ENCODE assay signal across 8 cellular contexts in the genomic region with DNA sequence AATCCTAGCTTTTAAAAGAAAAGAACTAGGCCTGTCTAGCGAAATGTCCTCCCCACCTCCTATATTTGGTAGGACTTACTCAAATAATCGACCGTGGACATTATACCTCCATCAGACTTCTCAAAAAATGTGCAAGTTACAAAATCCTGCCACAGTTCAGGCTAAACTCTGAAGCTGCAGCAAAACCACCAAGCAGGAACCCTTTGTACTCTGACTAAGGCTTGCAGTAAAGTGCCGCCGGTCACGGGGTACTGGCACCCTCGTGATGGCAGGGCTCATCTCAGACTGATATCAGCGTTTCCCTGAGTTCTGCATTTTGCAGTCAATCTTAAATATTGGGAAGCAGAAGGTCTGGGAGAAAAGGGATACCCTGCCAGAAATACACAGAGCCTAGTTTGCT. TPM values are rescaled to one million over a fixed set of nuclear protein-coding genes. Genes with fewer than 3 reads are reported as not detected.
DNase-seq lines count a peak whose midpoint lies in the region; ATAC-seq and TF ChIP-seq lines count a peak whose summit lies in the region.

No MANE protein-coding gene starts in this region.

- H3K4me3 Mint-ChIP-seq in T-helper 2 cell treated with Interferon-gamma antibody and Interleukin-4, amounts not matched to agents 5 μg/mL and 100 μg/mL, for 36 hours: peak overlapping the region; percentile 44

- no peaks in the 10 kb centered on the region for H3K27me3 ChIP-seq in BLaER1 treated with 17β-estradiol and CSF1 and Interleukin-3, amounts not matched to agents 10 nM and 100 nM
- no peaks in the 10 kb centered on the region for H3K27me3 ChIP-seq in suprapubic skin

- 83% methylated on average over 8 of the region's 8 CpGs for WGBS in suprapubic skin

- TF ChIP-seq EP300 in suprapubic skin (IDR thresholded peaks at IDR 0.05): no peak

- H3K4me3 ChIP-seq in BLaER1 treated with 17β-estradiol and CSF1 and Interleukin-3, amounts not matched to agents 10 nM and 100 nM: peak overlapping the region in 3 of 10 experiments; percentile 54 to 60 (median 57); a peak in 6 of 20 replicates
- H3K4me3 ChIP-seq in mucosa of descending colon (no peak overlapping the region), suprapubic skin (peak overlapping the region; percentile 15)

- peak overlapping the region; percentile 19 to 88 (median 65); a peak in 18 of 22 replicates for H3K9ac ChIP-seq in BLaER1 treated with 17β-estradiol and CSF1 and Interleukin-3, amounts not matched to agents 10 nM and 100 nM

- no peaks in the 10 kb centered on the region; a peak in 1 of 22 replicates for H3K9me3 ChIP-seq in BLaER1 treated with 17β-estradiol and CSF1 and Interleukin-3, amounts not matched to agents 10 nM and 100 nM (replicated peaks in 1 of 11)
- H3K9me3 ChIP-seq in mucosa of descending colon: no peaks in the 10 kb centered on the region
- no peaks in the 10 kb centered on the region for H3K9me3 ChIP-seq in suprapubic skin

- H3K4me2 ChIP-seq in BLaER1 treated with 17β-estradiol and CSF1 and Interleukin-3, amounts not matched to agents 10 nM and 100 nM: peak overlapping the region; percentile 28 to 99 (median 67)

- peaks cover 25% of the 10 kb centered on the region for H3K36me3 Mint-ChIP-seq in T-helper 2 cell treated with Interferon-gamma antibody and Interleukin-4, amounts not matched to agents 5 μg/mL and 100 μg/mL, for 36 hours (ENCODE audit: low read depth)

- intact Hi-C loops in mucosa of descending colon (cut with DNase I, micrococcal nuclease): no loop called here

- H4K20me1 ChIP-seq in BLaER1 treated with 17β-estradiol and CSF1 and Interleukin-3, amounts not matched to agents 10 nM and 100 nM: peaks cover 0 to 41% (median 18%) of the 10 kb centered on the region in 11 experiments; a peak in 12 of 22 replicates

- H3K27ac Mint-ChIP-seq in T-helper 2 cell treated with Interferon-gamma antibody and Interleukin-4, amounts not matched to agents 5 μg/mL and 100 μg/mL, for 36 hours: no peak overlapping the region

- TF ChIP-seq CTCF in mucosa of descending colon (IDR thresholded peaks at IDR 0.05) (no peak), suprapubic skin (IDR thresholded peaks at IDR 0.05) (no peak)

- H3K27me3 Mint-ChIP-seq in T-helper 2 cell treated with Interferon-gamma antibody and Interleukin-4, amounts not matched to agents 5 μg/mL and 100 μg/mL, for 36 hours (ENCODE audit: low read depth): no peaks in the 10 kb centered on the region

- H3K9me3 Mint-ChIP-seq in T-helper 2 cell treated with Interferon-gamma antibody and Interleukin-4, amounts not matched to agents 5 μg/mL and 100 μg/mL, for 36 hours: no peaks in the 10 kb centered on the region

- peaks cover 23 to 92% (median 31%) of the 10 kb centered on the region in 10 experiments for H3K4me1 ChIP-seq in BLaER1 treated with 17β-estradiol and CSF1 and Interleukin-3, amounts not matched to agents 10 nM and 100 nM
- peaks cover 3% of the 10 kb centered on the region for H3K4me1 ChIP-seq in mucosa of descending colon (ENCODE audit: low read depth)
- peaks cover 28% of the 10 kb centered on the region for H3K4me1 ChIP-seq in suprapubic skin

- no peak for TF ChIP-seq POLR2A in suprapubic skin (IDR thresholded peaks at IDR 0.05)

- peak overlapping the region in 10 of 11 experiments; percentile 41 to 93 (median 70); a peak in 20 of 22 replicates for H3K27ac ChIP-seq in BLaER1 treated with 17β-estradiol and CSF1 and Interleukin-3, amounts not matched to agents 10 nM and 100 nM
- H3K27ac ChIP-seq in suprapubic skin: peak overlapping the region; percentile 33

- H3K36me3 ChIP-seq in BLaER1 treated with 17β-estradiol and CSF1 and Interleukin-3, amounts not matched to agents 10 nM and 100 nM: peaks cover 41 to 45% (median 44%) of the 10 kb centered on the region in 11 experiments
- H3K36me3 ChIP-seq in mucosa of descending colon (ENCODE audit: low read depth) (no peaks in the 10 kb centered on the region), suprapubic skin (peaks cover 38% of the 10 kb centered on the region)

- DNase-seq in T-helper 2 cell treated with Interferon-gamma antibody and Interleukin-4, amounts not matched to agents 5 μg/mL and 100 μg/mL, for 36 hours (ENCODE audit: low spot score): peak; percentile 24
- peak; percentile 49 for DNase-seq in central memory CD4-positive, alpha-beta T cell
- DNase-seq in mucosa of descending colon (peak; percentile 43 to 73 (median 55)), suprapubic skin (ENCODE audit: low spot score in 2 of 2) (peak in 1 of 2 donors; percentile 79), SW 1271 (lab: John Stamatoyannopoulos, UW) (no peak)

- peaks cover 20% of the 10 kb centered on the region for H3K4me1 Mint-ChIP-seq in T-helper 2 cell treated with Interferon-gamma antibody and Interleukin-4, amounts not matched to agents 5 μg/mL and 100 μg/mL, for 36 hours (ENCODE audit: low read depth)

- ATAC-seq in mucosa of descending colon (peak; percentile 75), GM21381 (IDR thresholded peaks at IDR 0.05; ENCODE audit: unreplicated experiment) (no peak), GM19328 (IDR thresholded peaks at IDR 0.05; ENCODE audit: unreplicated experiment) (no peak)

RNA-seq across cellular contexts. Expression of a gene that starts 17.1 kb away (rescaled TPM):
- 10 to 100 TPM; 32.3 to 48.9 (median 43.0) TPM for total RNA-seq in mucosa of descending colon
- 100 to 1,000 TPM in 1 of 4 donors, 10 to 100 TPM in 3; 39.0 to 108 (median 60.2) TPM for total RNA-seq in suprapubic skin

RNA-seq across cellular contexts. Expression of a gene that starts 39.1 kb away (rescaled TPM):
- total RNA-seq in mucosa of descending colon (10 to 100 TPM; 67.4 to 74.2 (median 72.7) TPM), suprapubic skin (10 to 100 TPM; 38.5 to 93.2 (median 72.3) TPM)

RNA-seq across cellular contexts. Expression of a gene that starts 56.7 kb away (rescaled TPM):
- total RNA-seq in mucosa of descending colon: not detected
- not detected for total RNA-seq in suprapubic skin

Comparison
In these comparisons a context has a peak if more than half of its experiments do, and no peak if none do; other contexts are left out.
1. DNase-seq: peak in T-helper 2 cell treated with Interferon-gamma antibody and Interleukin-4, amounts not matched to agents 5 μg/mL and 100 μg/mL, for 36 hours (single experiment), central memory CD4-positive, alpha-beta T cell (single experiment) and mucosa of descending colon (3 of 3); none in SW 1271 (0 of 2).